Comparison of ENCODE assay signal across 22 cellular contexts in the genomic region with DNA sequence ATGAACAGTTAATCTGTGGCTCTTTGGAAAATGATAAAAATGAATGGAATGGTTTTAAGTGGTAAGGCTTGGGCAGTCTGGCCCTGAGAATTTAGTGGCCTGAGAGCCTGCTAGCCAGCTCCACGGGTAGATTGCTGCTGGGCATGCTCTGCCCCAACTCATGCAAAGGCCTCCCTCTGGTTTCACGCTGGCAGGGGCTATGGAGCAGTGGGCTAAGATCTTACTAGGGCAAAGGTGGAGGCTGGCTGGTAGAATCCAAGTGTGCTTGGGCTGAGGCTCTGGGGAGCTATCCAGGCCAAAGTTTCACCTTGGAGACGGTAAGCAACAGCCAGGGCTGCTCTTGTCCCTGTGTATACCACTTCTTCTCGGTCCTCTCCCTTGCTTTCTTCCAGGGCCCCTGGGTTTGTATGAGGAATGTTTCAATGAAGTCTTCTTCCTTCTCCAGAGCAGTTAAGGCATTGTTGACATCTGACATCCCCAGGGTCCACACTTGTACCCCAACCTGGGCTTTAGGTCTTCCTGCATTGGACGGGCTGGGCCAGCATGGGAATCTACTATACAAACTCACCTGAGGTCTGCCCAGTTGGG. TPM values are rescaled to one million over a fixed set of nuclear protein-coding genes. Genes with fewer than 3 reads are reported as not detected.
DNase-seq lines count a peak whose midpoint lies in the region; ATAC-seq lines count a peak whose summit lies in the region.
"Had no signal": no experiment of that assay in that cellular context is flagged by ENCODE, and none has a peak within 500 bp of the region (broad histone marks: within the 10 kb centered on the region; RNA-seq: fewer than 3 reads in every experiment).

No MANE protein-coding gene starts in this region.

- no peaks in the 10 kb centered on the region for H3K9me3 Mint-ChIP-seq in effector memory CD8-positive, alpha-beta T cell
- peaks cover 0 to 2% (median 0%) of the 10 kb centered on the region in 11 donors for H3K9me3 Mint-ChIP-seq in naive thymus-derived CD4-positive, alpha-beta T cell
- H3K9me3 Mint-ChIP-seq: activated CD4-positive, alpha-beta T cell treated with anti-CD3 and anti-CD28 coated beads, Interleukin-2, amount 10 ng/mL, durations not matched to agents 24 days and 14 days; activated T-helper 2 cell treated with anti-CD3 and anti-CD28 coated beads, Interferon-gamma antibody, Interleukin-2, Interleukin-4, amounts not matched to agents 10 μg/mL and 5 μg/mL and 100 μg/mL, durations not matched to agents 14 hours and 24 hours and 36 hours; neural crest cell had no signal

- no peaks in the 10 kb centered on the region for H3K27me3 ChIP-seq in naive thymus-derived CD4-positive, alpha-beta T cell (ENCODE audit: control insufficient read depth in 2 of 2, insufficient read depth in 2 of 2, low read length in 2 of 2)
- H3K27me3 ChIP-seq: BLaER1 had no signal

- DNase-seq in Right ventricle myocardium inferior (ENCODE audit: missing footprints) (no peak), cardiac septum (ENCODE audit: low spot score) (no peak), GF-D8 (lab: John Stamatoyannopoulos, UW) (no peak), DMS 273 treated with DMSO at 0.1 percent for 48 hours (lab: John Stamatoyannopoulos, UW) (no peak)
- DNase-seq in effector memory CD8-positive, alpha-beta T cell: no peak
- no peak for DNase-seq in naive thymus-derived CD4-positive, alpha-beta T cell
- no peak for DNase-seq in effector CD4-positive, alpha-beta T cell
- no peak for DNase-seq in activated effector memory CD4-positive, alpha-beta T cell treated with Interleukin-2 at 50 U/mL for 16 hours
- DNase-seq: activated CD4-positive, alpha-beta T cell treated with anti-CD3 and anti-CD28 coated beads, Interleukin-2, amount 10 ng/mL, durations not matched to agents 24 days and 14 days; activated CD8-positive, alpha-beta memory T cell treated with anti-CD3 and anti-CD28 coated beads, Interleukin-2, amount 10 ng/mL, durations not matched to agents 7 days and 5 days; foreskin fibroblast; NCI-H187; NCI-H774; SIG-M5; T-helper 1 cell had no signal

- H3K27me3 Mint-ChIP-seq in effector memory CD8-positive, alpha-beta T cell: no peaks in the 10 kb centered on the region
- no peaks in the 10 kb centered on the region for H3K27me3 Mint-ChIP-seq in naive thymus-derived CD4-positive, alpha-beta T cell
- H3K27me3 Mint-ChIP-seq: activated CD4-positive, alpha-beta T cell treated with anti-CD3 and anti-CD28 coated beads, Interleukin-2, amount 10 ng/mL, durations not matched to agents 24 days and 14 days; activated CD8-positive, alpha-beta memory T cell treated with anti-CD3 and anti-CD28 coated beads, Interleukin-2, amount 10 ng/mL, durations not matched to agents 7 days and 5 days had no signal

- H3K9me3 ChIP-seq in naive thymus-derived CD4-positive, alpha-beta T cell (ENCODE audit: control insufficient read depth in 2 of 3, low read length in 3 of 3): no peaks in the 10 kb centered on the region
- H3K9me3 ChIP-seq: A549, BLaER1 had no signal

- ATAC-seq in Right ventricle myocardium inferior: peak; percentile 79
- ATAC-seq in effector memory CD8-positive, alpha-beta T cell (replicated peaks): no peak
- ATAC-seq in naive thymus-derived CD4-positive, alpha-beta T cell: peak; percentile 26
- ATAC-seq: activated CD8-positive, alpha-beta memory T cell treated with anti-CD3 and anti-CD28 coated beads, Interleukin-2, amount 10 ng/mL, durations not matched to agents 7 days and 5 days had no signal

- no peak overlapping the region for H3K4me3 Mint-ChIP-seq in effector memory CD8-positive, alpha-beta T cell
- no peak overlapping the region for H3K4me3 Mint-ChIP-seq in naive thymus-derived CD4-positive, alpha-beta T cell
- H3K4me3 Mint-ChIP-seq: activated CD4-positive, alpha-beta T cell treated with anti-CD3 and anti-CD28 coated beads, Interleukin-2, amount 10 ng/mL, durations not matched to agents 24 days and 14 days; activated CD8-positive, alpha-beta memory T cell treated with anti-CD3 and anti-CD28 coated beads, Interleukin-2, amount 10 ng/mL, durations not matched to agents 7 days and 5 days; neural crest cell had no signal

- intact Hi-C loops in Right ventricle myocardium inferior (cut with DNase I): loop anchor here (5.0 kb wide), 1 partner anchor 32 kb away; no protein-coding TSS in a partner anchor
- intact Hi-C loops in cardiac septum (cut with DNase I): loop anchor here (5.0 kb wide), 1 partner anchor 32 kb away; no protein-coding TSS in a partner anchor
- intact Hi-C loops in naive thymus-derived CD4-positive, alpha-beta T cell (cut with micrococcal nuclease): no loop called here

- POLR2A ChIA-PET in naive thymus-derived CD4-positive, alpha-beta T cell (lab: Charles Lee): interaction anchor here (0.5 kb wide), 1 partner anchor 14 kb away, joined by 4 read pairs; no protein-coding TSS in a partner anchor

- H3K4me3 ChIP-seq in naive thymus-derived CD4-positive, alpha-beta T cell (ENCODE audit: low read length): no peak overlapping the region
- H3K4me3 ChIP-seq: A549, BLaER1 had no signal

- CTCF ChIA-PET in naive thymus-derived CD4-positive, alpha-beta T cell (lab: Charles Lee): no interaction called here

- peaks cover 0 to 47% (median 5%) of the 10 kb centered on the region in 3 experiments for H3K36me3 ChIP-seq in naive thymus-derived CD4-positive, alpha-beta T cell (ENCODE audit: control insufficient read depth in 2 of 3, insufficient read depth in 3 of 3, low read length in 3 of 3)

- peaks cover 47 to 62% of the 10 kb centered on the region in 2 donors for H3K4me1 Mint-ChIP-seq in effector memory CD8-positive, alpha-beta T cell (ENCODE audit: low read depth in 2 of 2)
- peaks cover 29 to 78% (median 69%) of the 10 kb centered on the region in 7 donors for H3K4me1 Mint-ChIP-seq in naive thymus-derived CD4-positive, alpha-beta T cell

- H3K27ac ChIP-seq in naive thymus-derived CD4-positive, alpha-beta T cell (ENCODE audit: low read depth, low read length): no peak overlapping the region
- H3K27ac ChIP-seq: A549, BLaER1 had no signal

- H3K27ac Mint-ChIP-seq in effector memory CD8-positive, alpha-beta T cell: peak overlapping the region; percentile 1 to 54
- H3K27ac Mint-ChIP-seq in naive thymus-derived CD4-positive, alpha-beta T cell: peak overlapping the region in 5 of 9 donors; percentile 1 to 65 (median 16)
- H3K27ac Mint-ChIP-seq: activated CD4-positive, alpha-beta T cell treated with anti-CD3 and anti-CD28 coated beads, Interleukin-2, amount 10 ng/mL, durations not matched to agents 24 days and 14 days; activated CD8-positive, alpha-beta memory T cell treated with anti-CD3 and anti-CD28 coated beads, Interleukin-2, amount 10 ng/mL, durations not matched to agents 7 days and 5 days; activated T-helper 2 cell treated with anti-CD3 and anti-CD28 coated beads, Interferon-gamma antibody, Interleukin-2, Interleukin-4, amounts not matched to agents 10 μg/mL and 5 μg/mL and 100 μg/mL, durations not matched to agents 14 hours and 24 hours and 36 hours had no signal

- H3K36me3 Mint-ChIP-seq in effector memory CD8-positive, alpha-beta T cell (ENCODE audit: insufficient read depth): peaks cover 57% of the 10 kb centered on the region
- H3K36me3 Mint-ChIP-seq in naive thymus-derived CD4-positive, alpha-beta T cell: peaks cover 16 to 52% (median 28%) of the 10 kb centered on the region in 5 donors

- peaks cover 14 to 18% of the 10 kb centered on the region in 2 donors for H3K4me1 ChIP-seq in naive thymus-derived CD4-positive, alpha-beta T cell (ENCODE audit: control insufficient read depth in 2 of 2, insufficient read depth in 2 of 2, low read length in 2 of 2)
- H3K4me1 ChIP-seq: A549 had no signal

RNA-seq across cellular contexts. Expression of gene UBE2L3, which starts 27.4 kb away (rescaled TPM):
- total RNA-seq in Right ventricle myocardium inferior: 51.0 TPM
- total RNA-seq in cardiac septum: 46.2 TPM
- 10 to 100 TPM; 22.5 to 55.0 (median 34.2) TPM for total RNA-seq in naive thymus-derived CD4-positive, alpha-beta T cell
- polyA plus RNA-seq in naive thymus-derived CD4-positive, alpha-beta T cell: 100 to 1,000 TPM in 1 of 2 donors, 10 to 100 TPM in 1; 89.8 to 101 TPM

RNA-seq across cellular contexts. Expression of gene YDJC, which starts 34.9 kb away (rescaled TPM):
- total RNA-seq in Right ventricle myocardium inferior (5.4 TPM), cardiac septum (5.9 TPM)
- total RNA-seq in naive thymus-derived CD4-positive, alpha-beta T cell: 10 to 100 TPM; 29.0 to 56.0 (median 38.0) TPM
- 10 to 100 TPM; 51.4 to 75.8 TPM for polyA plus RNA-seq in naive thymus-derived CD4-positive, alpha-beta T cell

RNA-seq across cellular contexts. Expression of gene CCDC116, which starts 37.6 kb away (rescaled TPM):
- total RNA-seq in Right ventricle myocardium inferior (0.16 TPM), cardiac septum (0.43 TPM)
- under 1 TPM in 4 of 5 experiments, not detected in 1; 0.21 to 0.43 (median 0.27) TPM for total RNA-seq in naive thymus-derived CD4-positive, alpha-beta T cell
- polyA plus RNA-seq in naive thymus-derived CD4-positive, alpha-beta T cell: not detected
- total RNA-seq: bronchial epithelial cell had no signal

RNA-seq across cellular contexts. Expression of gene RIMBP3C, which starts 43.7 kb away (rescaled TPM):
- total RNA-seq in Right ventricle myocardium inferior: not detected
- total RNA-seq in cardiac septum: 0.08 TPM
- 1 to 10 TPM in 2 of 5 experiments, under 1 TPM in 3; 0.27 to 4.4 (median 0.77) TPM for total RNA-seq in naive thymus-derived CD4-positive, alpha-beta T cell
- polyA plus RNA-seq in naive thymus-derived CD4-positive, alpha-beta T cell: 1 to 10 TPM in 1 of 2 donors, under 1 TPM in 1; 0.22 to 1.4 TPM
- total RNA-seq: pulmonary artery endothelial cell had no signal
- polyA plus RNA-seq: urinary bladder had no signal

RNA-seq across cellular contexts. Expression of gene SDF2L1, which starts 47.1 kb away (rescaled TPM):
- 20.7 TPM for total RNA-seq in Right ventricle myocardium inferior
- 33.3 TPM for total RNA-seq in cardiac septum
- 10 to 100 TPM; 22.1 to 99.8 (median 31.7) TPM for total RNA-seq in naive thymus-derived CD4-positive, alpha-beta T cell
- polyA plus RNA-seq in naive thymus-derived CD4-positive, alpha-beta T cell: 10 to 100 TPM; 70.2 to 72.4 TPM

Comparison
In these comparisons a context has a peak if more than half of its experiments do, and no peak if none do; other contexts are left out.
1. intact Hi-C loops: an anchor here in Right ventricle myocardium inferior (5.0 kb wide) and cardiac septum (5.0 kb wide); none called in naive thymus-derived CD4-positive, alpha-beta T cell.